ENCODE assay signal across 24 cellular contexts in genomic region chr22:38021201-38021600, GRCh38. TPM values are rescaled to one million over a fixed set of nuclear protein-coding genes. Genes with fewer than 3 reads are reported as not detected.
DNase-seq lines count a peak whose midpoint lies in the region; ATAC-seq and TF ChIP-seq lines count a peak whose summit lies in the region.
"Had no signal": no experiment of that assay in that cellular context is flagged by ENCODE, and none has a peak within 500 bp of the region (broad histone marks: within the 10 kb centered on the region; RNA-seq: fewer than 3 reads in every experiment).

No MANE protein-coding gene starts in this region.

- peak overlapping the region; percentile 94 for H3K27ac ChIP-seq in substantia nigra (ENCODE audit: low read depth, low read length, poor library complexity, severe bottlenecking)
- H3K27ac ChIP-seq in thyroid gland = no peak overlapping the region
- H3K27ac ChIP-seq: A549, HL-60, PC-9, RWPE1 had no signal

- H3K36me3 Mint-ChIP-seq in brain = no peaks in the 10 kb centered on the region
- H3K36me3 Mint-ChIP-seq: CD8-positive, alpha-beta memory T cell had no signal

- 93 to 99% methylated on average over 5 of the region's 5 CpGs for WGBS in thyroid gland, 2 donors

- DNase-seq in DMS 273 treated with DMSO at 0.1 percent for 48 hours (lab: John Stamatoyannopoulos, UW) (peak; percentile 67), myocyte (ENCODE audit: low read depth) (peak; percentile 86), substantia nigra (lab: John Stamatoyannopoulos, UW) (no peak), thyroid gland (no peak)
- DNase-seq: C1 segment of cervical spinal cord; CD8-positive, alpha-beta memory T cell; GDM1; IMR-90; Karpas-422; MM.1S; NCI-H1092; NCI-H2081; NCI-H82; PC-9 had no signal

- TF ChIP-seq CTCF in brain (conservative IDR thresholded peaks at IDR 0.05) (no peak), thyroid gland (IDR thresholded peaks at IDR 0.05) (no peak)

- no peak for ATAC-seq in GM21619 (IDR thresholded peaks at IDR 0.05; ENCODE audit: unreplicated experiment)
- ATAC-seq in GM21360 (IDR thresholded peaks at IDR 0.05; ENCODE audit: unreplicated experiment) = no peak
- ATAC-seq: A549, GM23338, HCT116 had no signal

- H3K4me3 ChIP-seq in thyroid gland (replicated peaks in 1 of 3) = no peak overlapping the region
- H3K4me3 ChIP-seq: A549, GM23338, PC-9 had no signal

- H3K4me1 Mint-ChIP-seq in brain = peaks cover 53% of the 10 kb centered on the region

- no peaks in the 10 kb centered on the region for H3K27me3 ChIP-seq in thyroid gland

- no peak for TF ChIP-seq POLR2A in thyroid gland (IDR thresholded peaks at IDR 0.05)

- no peaks in the 10 kb centered on the region for H3K9me3 Mint-ChIP-seq in brain
- H3K9me3 Mint-ChIP-seq: CD8-positive, alpha-beta memory T cell; GM23338 had no signal

- peaks cover 12 to 18% of the 10 kb centered on the region in 2 donors for H3K4me1 ChIP-seq in thyroid gland
- H3K4me1 ChIP-seq: A549 had no signal

- no peaks in the 10 kb centered on the region for H3K36me3 ChIP-seq in thyroid gland

- peaks cover 2% of the 10 kb centered on the region for H3K27me3 Mint-ChIP-seq in brain

- peak overlapping the region in 3 of 5 experiments; percentile 4 to 66 (median 37) for H3K27ac Mint-ChIP-seq in brain
- H3K27ac Mint-ChIP-seq: GM23338 had no signal

- no peaks in the 10 kb centered on the region for H3K9me3 ChIP-seq in thyroid gland
- H3K9me3 ChIP-seq: A549 had no signal

- intact Hi-C loops in thyroid gland (cut with DNase I) = no loop called here

- H3K4me3 Mint-ChIP-seq in brain = no peak overlapping the region
- H3K4me3 Mint-ChIP-seq: CD8-positive, alpha-beta memory T cell; GM23338 had no signal

RNA-seq across cellular contexts. Expression of gene PICK1, which starts 36.0 kb away (rescaled TPM):
- 36.2 TPM for polyA plus RNA-seq in brain (ENCODE audit: insufficient read depth, low read depth, low replicate concordance)
- total RNA-seq in myocyte (6.3 and 8.7 TPM in 2 replicates), thyroid gland (10 to 100 TPM; 52.2 to 81.4 (median 57.5) TPM)
- 6.0 TPM for polyA plus RNA-seq in myocyte (2012)

RNA-seq across cellular contexts. Expression of gene SOX10, which starts 36.8 kb away (rescaled TPM):
- 81.2 TPM for polyA plus RNA-seq in brain (ENCODE audit: insufficient read depth, low read depth, low replicate concordance)
- total RNA-seq in myocyte (not detected in 2 replicates), thyroid gland (under 1 TPM in 1 of 4 donors, not detected in 3; 0.34 TPM)
- 0.09 TPM for polyA plus RNA-seq in myocyte (2012)
- total RNA-seq: CD8-positive, alpha-beta memory T cell; HT1080; IMR-90; NCI-H460; PC-9 had no signal
- polyA plus RNA-seq: A549; CD8-positive, alpha-beta memory T cell; IMR-90 had no signal

Comparison
In these comparisons a context has a peak if more than half of its experiments do, and no peak if none do; other contexts are left out.
1. DNase-seq: peak in DMS 273 treated with DMSO at 0.1 percent for 48 hours (single experiment) and myocyte (single experiment); none in substantia nigra (0 of 49) and thyroid gland (0 of 2).